In genomic region chr4:123889376-123889945, GRCh38 we compare ENCODE assay signal across 1 cellular context.
TF ChIP-seq lines count a peak whose summit lies in the region.

No MANE protein-coding gene starts in this region.

TF ChIP-seq in SK-N-SH, 30 proteins besides CTCF, POLR2A, EP300 and RAD21 (continued from another document):
- TF ChIP-seq MEF2A (IDR thresholded peaks at IDR 0.05; ENCODE audit: borderline replicate concordance, low read depth) (no peak), GATA2 (CRISPR knock-in tag; IDR thresholded peaks at IDR 0.05) (peak; percentile 85), RXRA (IDR thresholded peaks at IDR 0.05; ENCODE audit: borderline replicate concordance, low read depth) (peak; percentile 58; the same call in 1 of the 2 replicates), USF2 (IDR thresholded peaks at IDR 0.05; ENCODE audit: borderline replicate concordance, low read depth, low read length) (no peak), FOXM1 (IDR thresholded peaks at IDR 0.05; ENCODE audit: low read depth) (peak; percentile 68), JUND (IDR thresholded peaks at IDR 0.05) (peak; percentile 71), SMC3 (IDR thresholded peaks at IDR 0.05; ENCODE audit: low read depth, low read length) (no peak), FOXJ3 (CRISPR knock-in tag; IDR thresholded peaks at IDR 0.05) (peak; percentile 72)
- TF ChIP-seq, protein P1, sequence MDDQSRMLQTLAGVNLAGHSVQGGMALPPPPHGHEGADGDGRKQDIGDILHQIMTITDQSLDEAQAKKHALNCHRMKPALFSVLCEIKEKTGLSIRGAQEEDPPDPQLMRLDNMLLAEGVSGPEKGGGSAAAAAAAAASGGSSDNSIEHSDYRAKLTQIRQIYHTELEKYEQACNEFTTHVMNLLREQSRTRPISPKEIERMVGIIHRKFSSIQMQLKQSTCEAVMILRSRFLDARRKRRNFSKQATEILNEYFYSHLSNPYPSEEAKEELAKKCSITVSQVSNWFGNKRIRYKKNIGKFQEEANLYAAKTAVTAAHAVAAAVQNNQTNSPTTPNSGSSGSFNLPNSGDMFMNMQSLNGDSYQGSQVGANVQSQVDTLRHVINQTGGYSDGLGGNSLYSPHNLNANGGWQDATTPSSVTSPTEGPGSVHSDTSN (IDR thresholded peaks at IDR 0.05): peak; percentile 93
